Comparison of ENCODE assay signal across 9 cellular contexts in the genomic region with DNA sequence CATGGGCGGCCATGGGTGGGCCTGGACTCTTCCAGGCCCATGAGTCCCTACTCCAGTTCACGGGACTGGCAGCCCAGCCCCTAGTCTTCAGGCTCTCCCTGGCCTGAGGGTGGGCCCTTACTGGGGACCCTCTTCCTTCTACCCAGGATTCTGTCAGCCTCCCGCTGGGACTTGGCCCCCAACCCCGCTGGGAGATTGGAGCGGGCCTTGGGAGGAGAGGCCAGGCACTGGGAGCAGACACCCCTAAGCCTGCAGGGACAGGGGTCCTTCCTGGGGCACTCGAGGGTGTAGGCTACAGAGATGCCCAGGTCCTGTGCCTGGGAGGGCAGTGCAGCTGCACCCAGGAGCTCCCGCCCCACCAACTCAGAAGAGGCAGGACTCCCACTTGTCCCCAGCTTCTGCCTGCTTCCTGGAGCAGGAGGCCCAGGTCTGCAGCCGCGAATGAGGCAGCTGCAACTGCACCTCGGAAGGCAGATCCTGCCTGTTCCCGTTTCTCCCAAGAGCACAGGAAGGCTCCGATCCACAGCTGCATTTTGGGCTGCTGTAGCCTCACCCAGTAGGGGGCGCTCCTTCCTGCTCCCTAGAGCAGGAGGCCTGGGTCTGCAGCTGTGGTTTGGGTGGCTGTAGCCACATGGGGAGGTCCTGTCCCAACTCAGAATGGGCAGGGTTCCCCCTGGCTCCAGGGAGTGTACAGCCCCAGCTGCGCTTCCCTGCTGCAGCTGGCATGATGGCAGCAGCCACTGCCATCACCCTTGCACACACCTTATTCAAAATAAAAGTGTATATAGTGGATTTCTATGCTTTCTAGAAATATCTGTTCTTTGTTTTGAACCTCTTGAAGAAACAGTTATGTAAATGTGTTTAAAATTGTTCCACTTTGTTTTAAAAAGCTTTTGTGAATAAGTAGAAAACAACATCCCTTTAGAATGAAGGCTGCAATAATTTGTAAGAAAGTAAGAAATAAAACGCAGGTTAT. TPM values are rescaled to one million over a fixed set of nuclear protein-coding genes. Genes with fewer than 3 reads are reported as not detected.
A peak's percentile ranks its signal among the peaks of the same experiment; 100 is the strongest.
DNase-seq lines count a peak whose midpoint lies in the region; ATAC-seq, FAIRE-seq and TF ChIP-seq lines count a peak whose summit lies in the region.
"Had no signal": no experiment of that assay in that cellular context is flagged by ENCODE, and none has a peak within 500 bp of the region (broad histone marks: within the 10 kb centered on the region; RNA-seq: fewer than 3 reads in every experiment).

No MANE protein-coding gene starts in this region.

- peak; percentile 23 for FAIRE-seq in GM12891 (lab: Jason Lieb, UNC)

- no peaks in the 10 kb centered on the region; the same call in 1 of the 2 replicates for H3K4me1 ChIP-seq in iPS DF 6.9 (ENCODE audit: control insufficient read depth, insufficient read depth, low read length)

- no peaks in the 10 kb centered on the region for H3K27me3 ChIP-seq in iPS DF 6.9 (ENCODE audit: control insufficient read depth, insufficient read depth, low read length)
- H3K27me3 ChIP-seq: ovary had no signal

- H3K36me3 ChIP-seq in iPS DF 6.9 (ENCODE audit: control insufficient read depth, insufficient read depth, low read length): no peaks in the 10 kb centered on the region
- H3K36me3 ChIP-seq: ovary had no signal

- no peak overlapping the region for H3K4me3 ChIP-seq in iPS DF 6.9 (ENCODE audit: low read length)
- H3K4me3 ChIP-seq: ovary had no signal

- no peak for ATAC-seq in GM21526 (IDR thresholded peaks at IDR 0.05; ENCODE audit: low FRiP score, unreplicated experiment)
- ATAC-seq in HG03521 (IDR thresholded peaks at IDR 0.05; ENCODE audit: unreplicated experiment): no peak

- DNase-seq in GM12891 (ENCODE audit: insufficient read length, low spot score): no peak
- DNase-seq in NCI-H82 (lab: John Stamatoyannopoulos, UW): peak; percentile 76
- peak; percentile 21 for DNase-seq in activated gamma-delta T cell treated with Interleukin-2 at 50 U/mL for 16 hours
- peak; percentile 60 for DNase-seq in iPS DF 6.9 (ENCODE audit: low read depth, low spot score)
- DNase-seq in stimulated activated CD8-positive, alpha-beta memory T cell treated with anti-CD3 and anti-CD28 coated beads, Interleukin-15, amount 100 ng/mL, for 1 hour (ENCODE audit: low read depth): peak; percentile 10
- no peak for DNase-seq in NCI-H510A treated with DMSO at 0.1 percent for 48 hours (lab: John Stamatoyannopoulos, UW)

- WGBS in iPS DF 6.9 (ENCODE audit: insufficient coverage, insufficient read length): no CpG with 5 or more reads among the region's 15 CpGs

- no peaks in the 10 kb centered on the region for H3K9me3 ChIP-seq in iPS DF 6.9 (ENCODE audit: control insufficient read depth, insufficient read depth, low read length)
- H3K9me3 ChIP-seq: ovary had no signal

- H3K27ac ChIP-seq in iPS DF 6.9 (ENCODE audit: low read length): no peak overlapping the region
- H3K27ac ChIP-seq: ovary had no signal

- no peak for TF ChIP-seq POLR2A in GM12891 (IDR thresholded peaks at IDR 0.05; ENCODE audit: low read depth, low read length)

TF ChIP-seq in GM12891, 5 proteins besides CTCF, POLR2A, EP300 and RAD21:
- TF ChIP-seq POU2F2 (IDR thresholded peaks at IDR 0.05; ENCODE audit: low read depth, low read length) (no peak), PAX5 (IDR thresholded peaks at IDR 0.05; ENCODE audit: insufficient read depth, low read length, severe bottlenecking) (no peak)

RNA-seq across cellular contexts. Expression of a gene that starts 46.8 kb away (rescaled TPM):
- not detected for polyA plus RNA-seq in GM12891 (2012; ENCODE audit: low read depth, missing spikeins)

Comparison
In these comparisons a context has a peak if more than half of its experiments do, and no peak if none do; other contexts are left out.
1. DNase-seq: peak in NCI-H82 (single experiment), activated gamma-delta T cell treated with Interleukin-2 at 50 U/mL for 16 hours (single experiment), iPS DF 6.9 (single experiment) and stimulated activated CD8-positive, alpha-beta memory T cell treated with anti-CD3 and anti-CD28 coated beads, Interleukin-15, amount 100 ng/mL, for 1 hour (single experiment); none in GM12891 (single experiment) and NCI-H510A treated with DMSO at 0.1 percent for 48 hours (single experiment).